In genomic region chr3:94032187-94032586, GRCh38 we compare ENCODE assay signal across 22 cellular contexts. TPM values are rescaled to one million over a fixed set of nuclear protein-coding genes. Genes with fewer than 3 reads are reported as not detected.
DNase-seq lines count a peak whose midpoint lies in the region; ATAC-seq lines count a peak whose summit lies in the region.
"Had no signal": no experiment of that assay in that cellular context is flagged by ENCODE, and none has a peak within 500 bp of the region (broad histone marks: within the 10 kb centered on the region; RNA-seq: fewer than 3 reads in every experiment).

No MANE protein-coding gene starts in this region.

- no peaks in the 10 kb centered on the region for H3K4me1 Mint-ChIP-seq in activated T-cell treated with anti-CD3 and anti-CD28 coated beads, Interleukin-2, amount 50 U/mL, for 4 hours (ENCODE audit: low read depth)

- DNase-seq in EL (peak; percentile 31), LHCN-M2 (ENCODE audit: low read depth) (peak; percentile 5), fibroblast of gingiva (ENCODE audit: low read depth) (peak; percentile 47), AG08396 (ENCODE audit: low spot score) (no peak)
- DNase-seq in activated T-cell treated with anti-CD3 and anti-CD28 coated beads, Interleukin-2, amount 50 U/mL, for 4 hours = no peak
- DNase-seq in stimulated activated CD4-positive, alpha-beta T cell treated with anti-CD3 and anti-CD28 coated beads, Interleukin-1b, Interleukin-23, amount 100 ng/mL, for 48 hours = no peak
- DNase-seq in activated CD8-positive, alpha-beta memory T cell treated with anti-CD3 and anti-CD28 coated beads, Interleukin-2, amount 50 U/mL, for 4 hours = no peak
- DNase-seq: BE2C, DMS79, KBM-7, NCI-H1092, NCI-H1436, NCI-H187 treated with DMSO at 0.1 percent for 48 hours, NCI-H2107, NCI-H446 treated with DMSO at 0.1 percent for 48 hours, NCI-H526 treated with DMSO at 0.1 percent for 48 hours, OCI-M1 had no signal

- no peak for ATAC-seq in activated T-cell treated with anti-CD3 and anti-CD28 coated beads, Interleukin-2, amount 50 U/mL, for 4 hours
- ATAC-seq: HCT116, HepG2, Right ventricle myocardium inferior had no signal

- no peaks in the 10 kb centered on the region for H3K27me3 Mint-ChIP-seq in activated T-cell treated with anti-CD3 and anti-CD28 coated beads, Interleukin-2, amount 50 U/mL, for 4 hours (ENCODE audit: low read depth)

- H3K36me3 Mint-ChIP-seq in activated T-cell treated with anti-CD3 and anti-CD28 coated beads, Interleukin-2, amount 50 U/mL, for 4 hours (ENCODE audit: insufficient read depth) = peaks cover 4% of the 10 kb centered on the region

- H3K4me3 Mint-ChIP-seq in activated T-cell treated with anti-CD3 and anti-CD28 coated beads, Interleukin-2, amount 50 U/mL, for 4 hours = no peak overlapping the region

- no peaks in the 10 kb centered on the region for H3K9me3 Mint-ChIP-seq in activated T-cell treated with anti-CD3 and anti-CD28 coated beads, Interleukin-2, amount 50 U/mL, for 4 hours

RNA-seq across cellular contexts. Expression of gene STX19, which starts 3.8 kb away (rescaled TPM):
- total RNA-seq in LHCN-M2 (2014; rRNA removed) = not detected in 2 replicates
- 0.05 TPM for polyA plus RNA-seq in LHCN-M2 (2012)
- not detected for total RNA-seq in activated T-cell treated with anti-CD3 and anti-CD28 coated beads, Interleukin-2, amount 50 U/mL, for 4 hours
- total RNA-seq: H1, HepG2, Right ventricle myocardium inferior, SK-MEL-5 had no signal
- polyA plus RNA-seq: H1, HepG2 had no signal

RNA-seq across cellular contexts. Expression of gene DHFR2, which starts 30.5 kb away (rescaled TPM):
- total RNA-seq in LHCN-M2 (2014; rRNA removed) = 3.5 and 4.2 TPM in 2 replicates
- polyA plus RNA-seq in LHCN-M2 (2012) = 1.5 TPM
- 1 to 10 TPM; 5.2 to 7.5 (median 7.1) TPM for total RNA-seq in activated T-cell treated with anti-CD3 and anti-CD28 coated beads, Interleukin-2, amount 50 U/mL, for 4 hours

RNA-seq across cellular contexts. Expression of gene NSUN3, which starts 30.7 kb away (rescaled TPM):
- total RNA-seq in LHCN-M2 (2014; rRNA removed) = 8.5 and 9.0 TPM in 2 replicates
- 3.7 TPM for polyA plus RNA-seq in LHCN-M2 (2012)
- total RNA-seq in activated T-cell treated with anti-CD3 and anti-CD28 coated beads, Interleukin-2, amount 50 U/mL, for 4 hours = 10 to 100 TPM; 14.0 to 19.3 (median 14.5) TPM

RNA-seq across cellular contexts. Expression of gene ARL13B, which starts 52.2 kb away (rescaled TPM):
- total RNA-seq in LHCN-M2 (2014; rRNA removed) = 13.1 and 13.4 TPM in 2 replicates
- polyA plus RNA-seq in LHCN-M2 (2012) = 4.6 TPM
- 10 to 100 TPM in 2 of 3 donors, 1 to 10 TPM in 1; 9.0 to 13.0 (median 11.6) TPM for total RNA-seq in activated T-cell treated with anti-CD3 and anti-CD28 coated beads, Interleukin-2, amount 50 U/mL, for 4 hours

RNA-seq across cellular contexts. Expression of gene PROS1, which starts 58.5 kb away (rescaled TPM):
- total RNA-seq in LHCN-M2 (2014; rRNA removed) = 73.7 and 75.9 TPM in 2 replicates
- 22.6 TPM for polyA plus RNA-seq in LHCN-M2 (2012)
- total RNA-seq in activated T-cell treated with anti-CD3 and anti-CD28 coated beads, Interleukin-2, amount 50 U/mL, for 4 hours = under 1 TPM; 0.08 to 0.33 (median 0.32) TPM

Comparison
In these comparisons a context has a peak if more than half of its experiments do, and no peak if none do; other contexts are left out.
1. DNase-seq: peak in EL (single experiment), LHCN-M2 (single experiment) and fibroblast of gingiva (single experiment); none in activated T-cell treated with anti-CD3 and anti-CD28 coated beads, Interleukin-2, amount 50 U/mL, for 4 hours (single experiment), stimulated activated CD4-positive, alpha-beta T cell treated with anti-CD3 and anti-CD28 coated beads, Interleukin-1b, Interleukin-23, amount 100 ng/mL, for 48 hours (single experiment), activated CD8-positive, alpha-beta memory T cell treated with anti-CD3 and anti-CD28 coated beads, Interleukin-2, amount 50 U/mL, for 4 hours (single experiment) and AG08396 (single experiment).